In the genomic region with DNA sequence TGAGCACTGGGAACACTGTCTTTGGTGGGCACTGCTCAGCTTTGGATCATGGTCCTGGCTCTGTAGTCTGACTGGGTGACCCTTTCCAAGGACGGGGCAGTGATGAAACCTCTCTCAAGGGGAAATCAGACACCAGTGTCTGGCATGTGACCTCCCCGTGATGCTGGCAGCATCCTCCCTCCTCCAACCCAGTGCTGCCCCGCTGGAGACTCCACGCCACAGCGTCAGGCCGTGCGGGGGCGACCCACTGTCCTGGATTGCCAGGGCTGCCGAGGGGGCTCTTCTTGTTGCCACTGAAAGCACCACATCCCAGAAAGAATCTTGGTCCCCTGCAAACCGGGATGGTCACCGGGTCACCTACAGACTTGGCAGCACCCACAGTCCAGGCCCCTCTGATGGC, we compare ENCODE assay signal across 15 cellular contexts.
DNase-seq lines count a peak whose midpoint lies in the region; ATAC-seq, FAIRE-seq and TF ChIP-seq lines count a peak whose summit lies in the region.
"Had no signal": no experiment of that assay in that cellular context is flagged by ENCODE, and none has a peak within 500 bp of the region (broad histone marks: within the 10 kb centered on the region; RNA-seq: fewer than 3 reads in every experiment).

No MANE protein-coding gene starts in this region.

- peak overlapping the region; percentile 93; the same call in 1 of the 2 replicates for H3K27ac ChIP-seq in ACC112 (ENCODE audit: low read depth, low read length)
- H3K27ac ChIP-seq in BLaER1 = no peak overlapping the region
- H3K27ac ChIP-seq in H1 (ENCODE audit: low read depth, low read length) = no peak overlapping the region
- no peak overlapping the region for H3K27ac ChIP-seq in neuronal stem cell (replicated peaks; ENCODE audit: low read length)
- H3K27ac ChIP-seq: A549 had no signal

- peak overlapping the region; percentile 8; the same call in 1 of the 2 replicates for H4K8ac ChIP-seq in H1 (ENCODE audit: extremely low read depth, insufficient read depth, low read length)
- no peak overlapping the region for H4K8ac ChIP-seq in neuronal stem cell (ENCODE audit: low read depth, low read length)

- H3K79me1 ChIP-seq in H1 (ENCODE audit: low read depth, low read length) (no peaks in the 10 kb centered on the region), neuronal stem cell (ENCODE audit: low read depth, low read length) (no peaks in the 10 kb centered on the region)

- TF ChIP-seq POLR2A in H1 (IDR thresholded peaks at IDR 0.05; ENCODE audit: control extremely low read depth in 1 of 2, low read depth in 2 of 2, low read length in 2 of 2) = no peak

- no peak overlapping the region for H2BK20ac ChIP-seq in H1 (ENCODE audit: low read length)

- no peak overlapping the region for H2AFZ ChIP-seq in ACC112 (ENCODE audit: low read length, unreplicated experiment)
- no peak overlapping the region for H2AFZ ChIP-seq in H1 (ENCODE audit: low read length)
- no peak overlapping the region for H2AFZ ChIP-seq in neuronal stem cell (ENCODE audit: low read length)
- H2AFZ ChIP-seq: GM23338 had no signal

- H2BK15ac ChIP-seq in H1 (ENCODE audit: low read length) (no peak overlapping the region), neuronal stem cell (ENCODE audit: low read length) (no peak overlapping the region)

- H2AK5ac ChIP-seq in H1 (ENCODE audit: low read depth, low read length) (no peak overlapping the region), neuronal stem cell (ENCODE audit: low read depth, low read length) (peak overlapping the region; percentile 38)

- no peaks in the 10 kb centered on the region for H3K9me3 ChIP-seq in BLaER1
- no peaks in the 10 kb centered on the region for H3K9me3 ChIP-seq in H1 (ENCODE audit: insufficient read depth in 2 of 2, low read depth in 1 of 2, low read length in 1 of 2)
- peaks cover 0 to 2% of the 10 kb centered on the region in 2 donors for H3K9me3 ChIP-seq in neuronal stem cell (replicated peaks in 1 of 2; ENCODE audit: control insufficient read depth in 2 of 2, insufficient read depth in 1 of 2, low read depth in 1 of 2, low read length in 2 of 2)
- H3K9me3 ChIP-seq: A549 had no signal

- no peak overlapping the region for H2BK120ac ChIP-seq in H1 (replicated peaks; ENCODE audit: low read depth, low read length)
- no peak overlapping the region for H2BK120ac ChIP-seq in neuronal stem cell (ENCODE audit: low read depth, low read length)

- no peak for TF ChIP-seq CTCF in H1 (IDR thresholded peaks at IDR 0.05; ENCODE audit: control extremely low read depth in 1 of 3, insufficient read depth in 1 of 3, low read depth in 1 of 3, low read length in 3 of 3)

- no peaks in the 10 kb centered on the region for H3K27me3 ChIP-seq in ACC112 (ENCODE audit: insufficient read depth, low read length)
- H3K27me3 ChIP-seq in BLaER1 = peaks cover 16% of the 10 kb centered on the region
- peaks cover 0 to 6% (median 3%) of the 10 kb centered on the region in 4 experiments; a peak in 4 of 7 replicates for H3K27me3 ChIP-seq in H1 (replicated peaks in 1 of 4; ENCODE audit: control insufficient read depth in 3 of 4, extremely low read depth in 1 of 4, insufficient read depth in 3 of 4, low read length in 3 of 4)
- peaks cover 0 to 46% (median 10%) of the 10 kb centered on the region in 3 experiments for H3K27me3 ChIP-seq in neuronal stem cell (ENCODE audit: control insufficient read depth in 3 of 3, insufficient read depth in 3 of 3, low read depth in 1 of 3, low read length in 3 of 3)

- H2BK12ac ChIP-seq in H1 (ENCODE audit: low read depth, low read length) (no peak overlapping the region), neuronal stem cell (ENCODE audit: low read length) (no peak overlapping the region)

- H3K4me3 ChIP-seq in ACC112 (ENCODE audit: low read depth, low read length) = no peak overlapping the region
- H3K4me3 ChIP-seq in BLaER1 = no peak overlapping the region
- no peak overlapping the region for H3K4me3 ChIP-seq in H1 (ENCODE audit: extremely low read depth in 1 of 4, insufficient read depth in 2 of 4, low read depth in 3 of 4, low read length in 4 of 4)
- H3K4me3 ChIP-seq in neuronal stem cell (ENCODE audit: low read length in 2 of 2) = no peak overlapping the region
- H3K4me3 ChIP-seq: A549, GM23338 had no signal

- no peak overlapping the region for H3K23ac ChIP-seq in H1 (ENCODE audit: insufficient read length)
- peak overlapping the region; percentile 21 for H3K23ac ChIP-seq in neuronal stem cell (ENCODE audit: low read depth, low read length, poor library complexity)

- no peaks in the 10 kb centered on the region for H3K36me3 ChIP-seq in ACC112 (ENCODE audit: insufficient read depth, low read length)
- H3K36me3 ChIP-seq in BLaER1 = no peaks in the 10 kb centered on the region
- H3K36me3 ChIP-seq in H1 (ENCODE audit: control insufficient read depth in 2 of 4, insufficient read depth in 4 of 4, low read length in 3 of 4) = no peaks in the 10 kb centered on the region
- no peaks in the 10 kb centered on the region for H3K36me3 ChIP-seq in neuronal stem cell (replicated peaks in 1 of 2; ENCODE audit: control insufficient read depth in 2 of 2, insufficient read depth in 2 of 2, low read length in 2 of 2)

- H3K18ac ChIP-seq in H1 (ENCODE audit: extremely low read depth, low read length) = no peak overlapping the region
- H3K18ac ChIP-seq in neuronal stem cell (ENCODE audit: low read length) = peak overlapping the region; percentile 55

- no peaks in the 10 kb centered on the region for H3K79me2 ChIP-seq in ACC112 (ENCODE audit: control insufficient read depth, insufficient read depth, low read length, unreplicated experiment)
- H3K79me2 ChIP-seq in H1 (ENCODE audit: control insufficient read depth in 1 of 2, insufficient read depth in 2 of 2, low read length in 2 of 2) = no peaks in the 10 kb centered on the region

- H3K4me2 ChIP-seq in BLaER1 (peak overlapping the region; percentile 63), H1 (ENCODE audit: insufficient read depth in 1 of 2, low read depth in 2 of 2, low read length in 2 of 2) (no peak overlapping the region), neuronal stem cell (ENCODE audit: insufficient read depth, low read length, poor library complexity, severe bottlenecking) (no peak overlapping the region)
- H3K4me2 ChIP-seq: A549, GM23338 had no signal

- ATAC-seq in HG03196 (IDR thresholded peaks at IDR 0.05; ENCODE audit: unreplicated experiment) = no peak
- ATAC-seq in HG02973 (IDR thresholded peaks at IDR 0.05; ENCODE audit: unreplicated experiment) = no peak
- ATAC-seq: A549, GM23338, HepG2 had no signal

- H3K4ac ChIP-seq in H1 (replicated peaks; ENCODE audit: insufficient read length, low read depth, low read length) = no peak overlapping the region
- H3K4ac ChIP-seq in neuronal stem cell (ENCODE audit: low read length) = no peak overlapping the region

- no peak overlapping the region for H4K91ac ChIP-seq in H1 (replicated peaks; ENCODE audit: insufficient read length, low read length)
- H4K91ac ChIP-seq in neuronal stem cell (ENCODE audit: low read depth, low read length, poor library complexity) = no peak overlapping the region

- H4K20me1 ChIP-seq in BLaER1 (no peaks in the 10 kb centered on the region; the same call in 1 of the 2 replicates), H1 (replicated peaks in 1 of 2; ENCODE audit: control insufficient read depth in 1 of 2, insufficient read depth in 2 of 2, low read length in 2 of 2) (peaks cover 0 to 3% of the 10 kb centered on the region in 2 experiments)

- FAIRE-seq in H1 (lab: Jason Lieb, UNC) = no peak
- FAIRE-seq: A549, GM19239, HepG2, HTR-8/SVneo had no signal

- 91% methylated on average over 6 of the region's 11 CpGs; no CpG with 5 or more reads in 1 of the 2 experiments for WGBS in H1 (ENCODE audit: extremely low coverage in 1 of 2, insufficient coverage in 1 of 2, insufficient read length in 1 of 2, insufficient replicate concordance in 2 of 2, low coverage in 1 of 2, low lambda C conversion rate in 2 of 2, missing lambda C conversion rate in 1 of 2), 2 experiments
- no CpG with 5 or more reads among the region's 11 CpGs for WGBS in neuronal stem cell (ENCODE audit: extremely low coverage in 2 of 2, insufficient read length in 2 of 2, insufficient replicate concordance in 1 of 2), 2 donors

- TF ChIP-seq EP300 in H1 (IDR thresholded peaks at IDR 0.05; ENCODE audit: borderline replicate concordance in 1 of 2, low read depth in 2 of 2, low read length in 2 of 2) = no peak

- DNase-seq in H1 (ENCODE audit: low read depth in 1 of 2, low spot score in 2 of 2) (no peak), neuronal stem cell (ENCODE audit: low spot score) (no peak)
- DNase-seq: CD4-positive, CD25-positive, alpha-beta regulatory T cell; DMS53; GF-D8; H9 had no signal

- no peak overlapping the region for H4K5ac ChIP-seq in H1 (ENCODE audit: insufficient read length, low read depth, low read length)

- H3K14ac ChIP-seq in H1 (ENCODE audit: insufficient read length) (no peak overlapping the region), neuronal stem cell (ENCODE audit: low read length) (peak overlapping the region; percentile 58)

- no peak overlapping the region for H3K56ac ChIP-seq in H1 (replicated peaks; ENCODE audit: insufficient read length, low read depth, low read length)

- H3K23me2 ChIP-seq in H1 (ENCODE audit: low read depth, low read length) = no peaks in the 10 kb centered on the region

- CTCF ChIA-PET in H1 (lab: Charles Lee; ENCODE audit: partially characterized antibody) = interaction anchor here (0.7 to 1.8 kb wide), 3 partner anchors 22 to 188 kb away, joined by 3 to 5 read pairs (median 3); no protein-coding TSS in a partner anchor

- POLR2A ChIA-PET in H1 (lab: Charles Lee; ENCODE audit: partially characterized antibody) = no interaction called here

- peaks cover 39% of the 10 kb centered on the region for H3K4me1 ChIP-seq in ACC112 (ENCODE audit: control insufficient read depth, insufficient read depth, low read length, unreplicated experiment)
- H3K4me1 ChIP-seq in BLaER1 = peaks cover 14% of the 10 kb centered on the region
- H3K4me1 ChIP-seq in H1 (replicated peaks in 1 of 4; ENCODE audit: control insufficient read depth in 3 of 4, insufficient read depth in 4 of 4, low read length in 3 of 4) = peaks cover 0 to 4% (median 2%) of the 10 kb centered on the region in 4 experiments; a peak in 3 of 7 replicates
- H3K4me1 ChIP-seq in neuronal stem cell (ENCODE audit: control insufficient read depth in 2 of 2, insufficient read depth in 1 of 2, low read depth in 1 of 2, low read length in 2 of 2) = peaks cover 0 to 11% of the 10 kb centered on the region in 2 donors

- H2BK5ac ChIP-seq in H1 (ENCODE audit: low read depth, low read length) (no peak overlapping the region), neuronal stem cell (ENCODE audit: low read length) (no peak overlapping the region)

- no peak overlapping the region for H3K9ac ChIP-seq in BLaER1
- no peak overlapping the region for H3K9ac ChIP-seq in H1 (replicated peaks in 1 of 4; ENCODE audit: extremely low read depth in 1 of 4, low read depth in 3 of 4, low read length in 3 of 4)
- no peak overlapping the region for H3K9ac ChIP-seq in neuronal stem cell (ENCODE audit: low read depth, low read length, poor library complexity)

- TF ChIP-seq RAD21 in H1 (IDR thresholded peaks at IDR 0.05 in 1 of 2, conservative IDR thresholded peaks at IDR 0.05 in 1 of 2; ENCODE audit: low read depth in 2 of 2, low read length in 2 of 2) = no peak

TF ChIP-seq in H1, 55 proteins besides CTCF, POLR2A, EP300 and RAD21:
- no peak for TF ChIP-seq SP4 (IDR thresholded peaks at IDR 0.05; ENCODE audit: low read length)
